Comparison of ENCODE assay signal across 20 cellular contexts in genomic region chr9:14179449-14179848, GRCh38.
DNase-seq lines count a peak whose midpoint lies in the region; ATAC-seq, FAIRE-seq and TF ChIP-seq lines count a peak whose summit lies in the region.
"Had no signal": no experiment of that assay in that cellular context is flagged by ENCODE, and none has a peak within 500 bp of the region (broad histone marks: within the 10 kb centered on the region; RNA-seq: fewer than 3 reads in every experiment).

No MANE protein-coding gene starts in this region.

- TF ChIP-seq EP300 in stomach (IDR thresholded peaks at IDR 0.05): no peak

- POLR2A ChIA-PET in CD8-positive, alpha-beta T cell (lab: Charles Lee): no interaction called here

- no peak overlapping the region for H3K4me3 Mint-ChIP-seq in CD8-positive, alpha-beta T cell
- H3K4me3 Mint-ChIP-seq: activated CD4-positive, alpha-beta memory T cell treated with anti-CD3 and anti-CD28 coated beads for 36 hours; CD14-positive monocyte; GM23338; IgD-negative memory B cell; T-helper 2 cell treated with Interferon-gamma antibody and Interleukin-4, amounts not matched to agents 5 μg/mL and 100 μg/mL, for 36 hours had no signal

- H3K9me3 Mint-ChIP-seq in CD8-positive, alpha-beta T cell: no peaks in the 10 kb centered on the region
- H3K9me3 Mint-ChIP-seq: activated CD4-positive, alpha-beta memory T cell treated with anti-CD3 and anti-CD28 coated beads for 36 hours; GM23338; T-helper 2 cell treated with Interferon-gamma antibody and Interleukin-4, amounts not matched to agents 5 μg/mL and 100 μg/mL, for 36 hours had no signal

- peak; percentile 54 for FAIRE-seq in endometrium (lab: Jason Lieb, UNC)
- FAIRE-seq: GM18507 had no signal

- TF ChIP-seq POLR2A in stomach (IDR thresholded peaks at IDR 0.05): no peak

- in situ Hi-C loops in GM13976 (cut with MboI; ENCODE audit: low sequenced_read_pairs, unreplicated experiment): no loop called here

- H3K36me3 Mint-ChIP-seq in CD8-positive, alpha-beta T cell: no peaks in the 10 kb centered on the region
- H3K36me3 Mint-ChIP-seq: activated CD4-positive, alpha-beta memory T cell treated with anti-CD3 and anti-CD28 coated beads for 36 hours; CD14-positive monocyte; IgD-negative memory B cell had no signal

- H3K27me3 Mint-ChIP-seq in CD8-positive, alpha-beta T cell (ENCODE audit: low read depth): no peaks in the 10 kb centered on the region
- H3K27me3 Mint-ChIP-seq: activated CD4-positive, alpha-beta memory T cell treated with anti-CD3 and anti-CD28 coated beads for 36 hours had no signal

- WGBS in stomach, 5 donors: 24 to 58% (median 38%) methylated on average over 3 of the region's 3 CpGs

- CTCF ChIA-PET in CD8-positive, alpha-beta T cell (lab: Charles Lee): no interaction called here

- H3K4me1 Mint-ChIP-seq in CD8-positive, alpha-beta T cell (ENCODE audit: low read depth): no peaks in the 10 kb centered on the region
- H3K4me1 Mint-ChIP-seq: CD14-positive monocyte, GM23338, IgD-negative memory B cell had no signal

- TF ChIP-seq CTCF in stomach (IDR thresholded peaks at IDR 0.05): no peak
- no peak for TF ChIP-seq CTCF in CD8-positive, alpha-beta T cell (IDR thresholded peaks at IDR 0.05)
- no peak for TF ChIP-seq CTCF in GM13976 (IDR thresholded peaks at IDR 0.05; ENCODE audit: borderline replicate concordance, control extremely low read depth, extremely low read depth, insufficient read depth, missing control alignments)

- H3K4me1 ChIP-seq in stomach: peaks cover 19 to 59% (median 34%) of the 10 kb centered on the region in 4 donors
- H3K4me1 ChIP-seq in CD8-positive, alpha-beta T cell (ENCODE audit: insufficient read depth, low read length): no peaks in the 10 kb centered on the region

- DNase-seq in DMS53 (lab: John Stamatoyannopoulos, UW) (peak; percentile 3), DMS53 treated with DMSO at 0.1 percent for 48 hours (lab: John Stamatoyannopoulos, UW; ENCODE audit: unreplicated experiment) (no peak), NCI-H526 treated with DMSO at 0.1 percent for 48 hours (lab: John Stamatoyannopoulos, UW) (peak; percentile 43), stomach (peak; percentile 73), GDM1 (lab: John Stamatoyannopoulos, UW) (no peak), GM13976 (ENCODE audit: low spot score) (no peak)
- no peak for DNase-seq in CD8-positive, alpha-beta T cell
- DNase-seq: 8988T; activated CD4-positive, alpha-beta memory T cell treated with anti-CD3 and anti-CD28 coated beads for 36 hours; aorta; dorsolateral prefrontal cortex; NCI-H187 treated with DMSO at 0.1 percent for 48 hours; nucleus accumbens; stimulated activated naive CD8-positive, alpha-beta T cell treated with anti-CD3 and anti-CD28 coated beads, Interleukin-15, Interleukin-2, amounts not matched to agents 100 U/mL and 50 U/mL, for 24 hours had no signal

- H3K4me3 ChIP-seq in stomach: no peak overlapping the region
- H3K4me3 ChIP-seq in CD8-positive, alpha-beta T cell (ENCODE audit: low read depth, low read length): no peak overlapping the region
- H3K4me3 ChIP-seq: GM23338 had no signal

- H3K27ac ChIP-seq in stomach: peak overlapping the region in 4 of 5 donors; percentile 52 to 81 (median 70)
- no peak overlapping the region for H3K27ac ChIP-seq in CD8-positive, alpha-beta T cell (ENCODE audit: low read depth, low read length)

- H3K27me3 ChIP-seq in stomach: no peaks in the 10 kb centered on the region
- no peaks in the 10 kb centered on the region for H3K27me3 ChIP-seq in CD8-positive, alpha-beta T cell (ENCODE audit: insufficient read depth, low read length)
- H3K27me3 ChIP-seq: dorsolateral prefrontal cortex had no signal

- H3K36me3 ChIP-seq in stomach: no peaks in the 10 kb centered on the region
- H3K36me3 ChIP-seq in CD8-positive, alpha-beta T cell (ENCODE audit: insufficient read depth, low read length): no peaks in the 10 kb centered on the region

- ATAC-seq in CD8-positive, alpha-beta T cell: no peak
- ATAC-seq: GM23338; stimulated activated naive CD8-positive, alpha-beta T cell treated with anti-CD3 and anti-CD28 coated beads, Interleukin-15, Interleukin-2, amounts not matched to agents 100 U/mL and 50 U/mL, for 24 hours had no signal

- no peaks in the 10 kb centered on the region for H3K9me3 ChIP-seq in stomach
- H3K9me3 ChIP-seq in CD8-positive, alpha-beta T cell (ENCODE audit: low read length): no peaks in the 10 kb centered on the region

- H3K27ac Mint-ChIP-seq in CD8-positive, alpha-beta T cell: no peak overlapping the region
- H3K27ac Mint-ChIP-seq: activated CD4-positive, alpha-beta memory T cell treated with anti-CD3 and anti-CD28 coated beads for 36 hours; CD14-positive monocyte; GM23338; IgD-negative memory B cell; T-helper 2 cell treated with Interferon-gamma antibody and Interleukin-4, amounts not matched to agents 5 μg/mL and 100 μg/mL, for 36 hours had no signal

- intact Hi-C loops in stomach (cut with DNase I; ENCODE audit: low total_unique reads): no loop called here
- intact Hi-C loops in CD8-positive, alpha-beta T cell (cut with DNase I, micrococcal nuclease): no loop called here

Comparison
In these comparisons a context has a peak if more than half of its experiments do, and no peak if none do; other contexts are left out.
1. DNase-seq: peak in DMS53 (single experiment), NCI-H526 treated with DMSO at 0.1 percent for 48 hours (single experiment) and stomach (single experiment); none in DMS53 treated with DMSO at 0.1 percent for 48 hours (single experiment), GDM1 (single experiment), CD8-positive, alpha-beta T cell (0 of 7) and GM13976 (single experiment).